ENCODE assay signal across 21 cellular contexts in the genomic region with DNA sequence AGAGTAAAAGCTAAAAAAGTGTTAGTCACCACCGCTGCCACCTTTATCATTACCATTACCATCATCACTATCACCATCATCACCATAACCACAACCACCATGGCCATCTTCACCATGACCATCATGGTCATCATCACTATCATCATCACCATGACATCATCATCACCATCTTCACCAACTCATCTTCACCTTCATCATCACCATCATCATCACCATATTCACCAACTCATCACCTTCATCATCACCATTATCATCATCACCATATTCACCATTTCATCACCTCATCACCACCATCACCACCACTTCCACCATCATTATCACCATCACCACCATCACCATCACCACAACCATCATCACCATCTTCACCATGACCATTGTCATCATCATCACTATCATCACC. TPM values are rescaled to one million over a fixed set of nuclear protein-coding genes. Genes with fewer than 3 reads are reported as not detected.
"Had no signal": no experiment of that assay in that cellular context is flagged by ENCODE, and none has a peak within 500 bp of the region (broad histone marks: within the 10 kb centered on the region; RNA-seq: fewer than 3 reads in every experiment).

No MANE protein-coding gene starts in this region.

- H3K4me1 ChIP-seq: prostate gland, vagina had no signal

- H2AFZ ChIP-seq: hepatocyte had no signal

- H3K36me3 ChIP-seq: left ventricle myocardium inferior, ovary, prostate gland, sigmoid colon, tibial nerve, vagina had no signal

- H3K27ac ChIP-seq: hepatocyte, left ventricle myocardium inferior, ovary, prostate gland, sigmoid colon, spleen, tibial nerve, vagina had no signal

- H3K4me3 ChIP-seq: hepatocyte, left ventricle myocardium inferior, mucosa of descending colon, ovary, prostate gland, sigmoid colon, spleen, tibial nerve, vagina had no signal

- H3K27me3 ChIP-seq: hepatocyte, ovary, sigmoid colon, spleen, tibial nerve, vagina had no signal

- DNase-seq: islet precursor cell; left ventricle myocardium inferior; midbrain; mucosa of descending colon; naive thymus-derived CD4-positive, alpha-beta T cell; ovary; retina; sigmoid colon; small intestine; spleen; stimulated activated CD4-positive, alpha-beta T cell treated with anti-CD3 and anti-CD28 coated beads, Interleukin-4, amount 100 ng/mL, for 24 hours; stimulated activated naive CD4-positive, alpha-beta T cell treated with Interleukin-2 at 50 U/mL for 16 hours; stimulated activated naive CD8-positive, alpha-beta T cell treated with anti-CD3 and anti-CD28 coated beads, Interleukin-15, amount 100 ng/mL, for 72 hours; substantia nigra had no signal

- H3K79me2 ChIP-seq: hepatocyte had no signal

- H3K4me2 ChIP-seq: hepatocyte had no signal

- H3K9me3 ChIP-seq: left ventricle myocardium inferior, mucosa of descending colon, ovary, prostate gland, sigmoid colon, spleen, tibial nerve, vagina had no signal

- ATAC-seq: mucosa of descending colon; naive thymus-derived CD4-positive, alpha-beta T cell; natural killer cell treated with Interleukin-12 subunit alpha and Interleukin-12 subunit beta and Interleukin-15 and Interleukin-18, amount 100 ng/mL, for 72 hours; right cardiac atrium; stimulated activated memory B cell treated with anti-CD40 and anti-IgM and Interleukin-4, amounts not matched to agents 10 μg/mL and 1 μg/mL and 100 μg/mL, for 72 hours; stimulated activated naive CD8-positive, alpha-beta T cell treated with anti-CD3 and anti-CD28 coated beads, Interleukin-15, amount 100 ng/mL, for 72 hours had no signal

- FAIRE-seq: small intestine had no signal

RNA-seq across cellular contexts. Expression of a gene that starts 46.5 kb away (rescaled TPM):
- polyA plus RNA-seq: naive thymus-derived CD4-positive, alpha-beta T cell had no signal
